In the genomic region with DNA sequence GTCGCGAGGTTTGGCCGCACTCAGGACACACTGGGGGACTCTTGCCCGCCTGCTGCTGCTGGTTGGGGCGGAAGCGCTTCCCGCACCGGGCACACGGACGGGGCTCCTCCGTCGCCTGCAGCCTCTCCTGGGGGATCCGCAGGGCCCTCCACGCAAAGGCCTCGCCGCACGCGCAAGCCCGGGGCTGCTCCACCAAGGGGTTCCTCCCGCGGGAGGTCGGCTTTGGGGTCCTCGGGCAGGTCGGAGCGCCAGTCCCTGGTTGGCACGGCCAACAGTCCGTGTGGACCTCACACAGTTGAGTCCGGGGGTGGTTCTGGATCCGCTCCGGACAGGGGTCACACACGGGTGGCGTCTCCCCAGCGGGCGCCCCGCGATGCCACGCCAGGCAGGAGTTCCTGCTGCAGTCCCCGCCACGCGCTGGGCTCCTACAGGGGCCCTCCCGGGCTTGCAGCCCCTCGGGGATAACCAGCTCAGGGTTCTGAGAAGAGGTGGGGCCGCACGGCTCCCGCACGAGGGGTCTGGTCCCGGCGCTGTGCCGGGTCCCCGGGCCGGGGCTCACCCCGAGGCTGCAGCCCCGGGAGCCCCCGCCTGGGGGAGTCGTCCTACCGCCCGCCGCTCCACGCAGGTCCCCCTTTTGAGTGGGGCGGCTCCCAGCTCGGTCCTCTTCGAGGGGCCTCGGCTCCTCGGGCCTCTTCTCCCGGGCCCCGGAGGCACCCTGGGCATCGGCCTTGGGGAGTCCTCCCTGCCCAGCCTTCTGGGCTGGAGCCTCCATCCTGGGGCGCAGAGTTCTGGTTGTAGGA, we compare ENCODE assay signal across 24 cellular contexts. TPM values are rescaled to one million over a fixed set of nuclear protein-coding genes. Genes with fewer than 3 reads are reported as not detected.
DNase-seq lines count a peak whose midpoint lies in the region; ATAC-seq and TF ChIP-seq lines count a peak whose summit lies in the region.
"Had no signal": no experiment of that assay in that cellular context is flagged by ENCODE, and none has a peak within 500 bp of the region (broad histone marks: within the 10 kb centered on the region; RNA-seq: fewer than 3 reads in every experiment).

No MANE protein-coding gene starts in this region.

- H3K4me1 ChIP-seq in SK-N-SH (ENCODE audit: control insufficient read depth in 1 of 2, insufficient read depth in 2 of 2, low read depth in 1 of 2, low read length in 1 of 2): no peaks in the 10 kb centered on the region
- H3K4me1 ChIP-seq: BE2C had no signal

- CTCF ChIA-PET in SK-N-SH (lab: Yijun Ruan, JAX): no interaction called here

- no peaks in the 10 kb centered on the region for H3K27me3 ChIP-seq in SK-N-SH (ENCODE audit: insufficient read depth)
- H3K27me3 ChIP-seq: BE2C, MG63 had no signal

- TF ChIP-seq EP300 in SK-N-SH (IDR thresholded peaks at IDR 0.05; ENCODE audit: borderline replicate concordance in 1 of 2, low read depth in 1 of 2, low read length in 1 of 2): no peak

- no peak for TF ChIP-seq RAD21 in SK-N-SH (IDR thresholded peaks at IDR 0.05; ENCODE audit: low read length)

- TF ChIP-seq CTCF in SK-N-SH (IDR thresholded peaks at IDR 0.05) (no peak), osteocyte (IDR thresholded peaks at IDR 0.05) (no peak)

- H3K9me3 Mint-ChIP-seq in stimulated activated naive CD8-positive, alpha-beta T cell treated with anti-CD3 and anti-CD28 coated beads, Interleukin-15, amount 100 ng/mL, for 72 hours: no peaks in the 10 kb centered on the region
- H3K9me3 Mint-ChIP-seq in osteocyte (ENCODE audit: unreplicated experiment): no peaks in the 10 kb centered on the region
- H3K9me3 Mint-ChIP-seq: CD8-positive, alpha-beta memory T cell had no signal

- no peaks in the 10 kb centered on the region for H3K4me1 Mint-ChIP-seq in stimulated activated naive CD8-positive, alpha-beta T cell treated with anti-CD3 and anti-CD28 coated beads, Interleukin-15, amount 100 ng/mL, for 72 hours
- H3K4me1 Mint-ChIP-seq in osteocyte (ENCODE audit: unreplicated experiment): no peaks in the 10 kb centered on the region
- H3K4me1 Mint-ChIP-seq: CD8-positive, alpha-beta memory T cell had no signal

- H3K4me2 ChIP-seq in SK-N-SH: no peak overlapping the region
- H3K4me2 ChIP-seq: PC-9 had no signal

- DNase-seq in SK-N-SH (peak; percentile 27), osteocyte (ENCODE audit: extremely low spot score, unreplicated experiment) (peak; percentile 78), NCI-H2081 treated with DMSO at 0.1 percent for 48 hours (lab: John Stamatoyannopoulos, UW) (no peak), NCI-H1694 (lab: John Stamatoyannopoulos, UW) (no peak), activated gamma-delta T cell treated with Interleukin-2 at 50 U/mL for 16 hours (no peak)
- no peak for DNase-seq in stimulated activated naive CD8-positive, alpha-beta T cell treated with anti-CD3 and anti-CD28 coated beads, Interleukin-15, amount 100 ng/mL, for 72 hours
- no peak for DNase-seq in stimulated activated naive CD8-positive, alpha-beta T cell treated with anti-CD3 and anti-CD28 coated beads, Interleukin-15, Interleukin-2, amounts not matched to agents 100 U/mL and 50 U/mL, for 24 hours
- DNase-seq: ACHN; BE2C; CD8-positive, alpha-beta memory T cell; DMS153; DND-41; KG1; MG63; NCI-H2029 treated with DMSO at 0.1 percent for 48 hours; NCI-H2227 treated with DMSO at 0.1 percent for 48 hours; NCI-H526 treated with DMSO at 0.1 percent for 48 hours; PC-9; SHP77 treated with DMSO at 0.1 percent for 48 hours had no signal

- H3K36me3 ChIP-seq in SK-N-SH (replicated peaks in 1 of 2; ENCODE audit: control insufficient read depth in 1 of 2, insufficient read depth in 2 of 2, low read length in 1 of 2): no peaks in the 10 kb centered on the region
- H3K36me3 ChIP-seq: BE2C, MG63 had no signal

- H3K4me3 ChIP-seq in SK-N-SH (ENCODE audit: low read depth in 2 of 2, low read length in 1 of 2): no peak overlapping the region
- H3K4me3 ChIP-seq: MG63, PC-9 had no signal

- H3K9me2 ChIP-seq in SK-N-SH: no peaks in the 10 kb centered on the region

- H3K9me3 ChIP-seq in SK-N-SH: no peaks in the 10 kb centered on the region
- H3K9me3 ChIP-seq: BE2C, MG63 had no signal

- ATAC-seq in SK-N-SH treated with all-trans-retinoic acid at 6 μM for 48 hours: no peak
- ATAC-seq in stimulated activated naive CD8-positive, alpha-beta T cell treated with anti-CD3 and anti-CD28 coated beads, Interleukin-15, amount 100 ng/mL, for 72 hours: peak; percentile 63
- no peak for ATAC-seq in stimulated activated naive CD8-positive, alpha-beta T cell treated with anti-CD3 and anti-CD28 coated beads, Interleukin-15, Interleukin-2, amounts not matched to agents 100 U/mL and 50 U/mL, for 24 hours

- no peaks in the 10 kb centered on the region for H4K20me1 ChIP-seq in SK-N-SH (ENCODE audit: insufficient read depth)

- peaks cover 2% of the 10 kb centered on the region for H3K36me3 Mint-ChIP-seq in osteocyte (ENCODE audit: unreplicated experiment)
- H3K36me3 Mint-ChIP-seq: CD14-positive monocyte; CD8-positive, alpha-beta memory T cell had no signal

- H3F3A ChIP-seq in SK-N-SH (replicated peaks; ENCODE audit: insufficient read depth): peaks cover 6% of the 10 kb centered on the region

- 96% methylated on average over 17 of the region's 68 CpGs for WGBS in SK-N-SH (ENCODE audit: low lambda C conversion rate)

- H3K79me2 ChIP-seq in SK-N-SH (ENCODE audit: insufficient read depth): no peaks in the 10 kb centered on the region

- no peak overlapping the region for H3K27ac Mint-ChIP-seq in stimulated activated naive CD8-positive, alpha-beta T cell treated with anti-CD3 and anti-CD28 coated beads, Interleukin-15, amount 100 ng/mL, for 72 hours
- H3K27ac Mint-ChIP-seq in osteocyte (ENCODE audit: unreplicated experiment): no peak overlapping the region
- H3K27ac Mint-ChIP-seq: CD14-positive monocyte; CD8-positive, alpha-beta memory T cell had no signal

- H3K4me3 Mint-ChIP-seq in stimulated activated naive CD8-positive, alpha-beta T cell treated with anti-CD3 and anti-CD28 coated beads, Interleukin-15, amount 100 ng/mL, for 72 hours: no peak overlapping the region
- H3K4me3 Mint-ChIP-seq in osteocyte (ENCODE audit: unreplicated experiment): no peak overlapping the region
- H3K4me3 Mint-ChIP-seq: CD14-positive monocyte; CD8-positive, alpha-beta memory T cell had no signal

- POLR2A ChIA-PET in SK-N-SH (lab: Yijun Ruan, JAX): interaction anchor here (0.7 to 1.2 kb wide), 2 partner anchors 9 to 16 kb away, joined by 3 read pairs; no protein-coding TSS in a partner anchor

- H3K27me3 Mint-ChIP-seq in stimulated activated naive CD8-positive, alpha-beta T cell treated with anti-CD3 and anti-CD28 coated beads, Interleukin-15, amount 100 ng/mL, for 72 hours: no peaks in the 10 kb centered on the region
- no peaks in the 10 kb centered on the region for H3K27me3 Mint-ChIP-seq in osteocyte (ENCODE audit: unreplicated experiment)
- H3K27me3 Mint-ChIP-seq: CD8-positive, alpha-beta memory T cell had no signal

- H3K9ac ChIP-seq in SK-N-SH: no peak overlapping the region

- no peak overlapping the region for H3K27ac ChIP-seq in SK-N-SH (ENCODE audit: low read depth in 2 of 2, low read length in 1 of 2)
- H3K27ac ChIP-seq: 22Rv1, PC-9 had no signal

- H2AFZ ChIP-seq in SK-N-SH (ENCODE audit: low read depth): no peak overlapping the region
- H2AFZ ChIP-seq: PC-9 had no signal

TF ChIP-seq in SK-N-SH, 30 proteins besides CTCF, POLR2A, EP300 and RAD21 (continues in another document):
- TF ChIP-seq USF1 (IDR thresholded peaks at IDR 0.05; ENCODE audit: borderline replicate concordance, low read depth) (no peak), MEF2A (IDR thresholded peaks at IDR 0.05; ENCODE audit: borderline replicate concordance, low read depth) (no peak), FOSL2 (IDR thresholded peaks at IDR 0.05; ENCODE audit: borderline replicate concordance, low read depth) (no peak)

TF ChIP-seq in SK-N-SH treated with all-trans-retinoic acid at 6 μM for 48 hours, 23 proteins besides CTCF, POLR2A, EP300 and RAD21 (continues in another document):
- TF ChIP-seq BACH2 (CRISPR knock-in tag; IDR thresholded peaks at IDR 0.05; ENCODE audit: borderline replicate concordance) (no peak), ZNF70 (CRISPR knock-in tag; IDR thresholded peaks at IDR 0.05) (no peak)

RNA-seq across cellular contexts. Expression of gene ZNF497, which starts 6.2 kb away (rescaled TPM):
- polyA plus RNA-seq in SK-N-SH (2012; rRNA removed): 1.0 and 1.1 TPM in 2 replicates
- 0.30 and 0.45 TPM in 2 replicates for polyA plus RNA-seq in SK-N-SH (2012; cell fraction: cytosol; rRNA removed)
- 8.1 and 13.1 TPM in 2 replicates for polyA plus RNA-seq in SK-N-SH (2012; cell fraction: nucleus; rRNA removed)
- total RNA-seq in osteocyte: 1.4 and 2.7 TPM in 2 replicates

RNA-seq across cellular contexts. Expression of gene ZNF837, which starts 12.1 kb away (rescaled TPM):
- 1.2 and 1.6 TPM in 2 replicates for polyA plus RNA-seq in SK-N-SH (2012; rRNA removed)
- polyA plus RNA-seq in SK-N-SH (2012; cell fraction: cytosol; rRNA removed): 0.58 and 1.1 TPM in 2 replicates
- 2.2 and 3.3 TPM in 2 replicates for polyA plus RNA-seq in SK-N-SH (2012; cell fraction: nucleus; rRNA removed)
- 2.5 and 3.0 TPM in 2 replicates for total RNA-seq in osteocyte

RNA-seq across cellular contexts. Expression of gene A1BG, which starts 15.5 kb away (rescaled TPM):
- polyA plus RNA-seq in SK-N-SH (2012; rRNA removed): 61.4 and 62.6 TPM in 2 replicates
- 39.1 and 61.2 TPM in 2 replicates for polyA plus RNA-seq in SK-N-SH (2012; cell fraction: cytosol; rRNA removed)
- polyA plus RNA-seq in SK-N-SH (2012; cell fraction: nucleus; rRNA removed): 23.3 and 58.0 TPM in 2 replicates
- 39.8 and 40.0 TPM in 2 replicates for total RNA-seq in osteocyte

RNA-seq across cellular contexts. Expression of gene RPS5, which starts 18.3 kb away (rescaled TPM):
- 3,905 and 4,334 TPM in 2 replicates for polyA plus RNA-seq in SK-N-SH (2012; rRNA removed)
- polyA plus RNA-seq in SK-N-SH (2012; cell fraction: cytosol; rRNA removed): 2,353 and 3,574 TPM in 2 replicates
- polyA plus RNA-seq in SK-N-SH (2012; cell fraction: nucleus; rRNA removed): 1,227 and 1,326 TPM in 2 replicates
- total RNA-seq in osteocyte: 933 and 942 TPM in 2 replicates

RNA-seq across cellular contexts. Expression of gene RNF225, which starts 26.7 kb away (rescaled TPM):
- polyA plus RNA-seq in SK-N-SH (2012; rRNA removed): 0.13 TPM in 1 of 2 replicates, not detected in the other
- polyA plus RNA-seq in SK-N-SH (2012; cell fraction: cytosol; rRNA removed): not detected in 2 replicates
- polyA plus RNA-seq in SK-N-SH (2012; cell fraction: nucleus; rRNA removed): 0.09 TPM in 1 of 2 replicates, not detected in the other
- not detected in 2 replicates for total RNA-seq in osteocyte
- total RNA-seq: NCI-H460, RPMI7951 had no signal
- polyA plus RNA-seq: CD14-positive monocyte; CD8-positive, alpha-beta memory T cell had no signal

Comparison
In these comparisons a context has a peak if more than half of its experiments do, and no peak if none do; other contexts are left out.
1. DNase-seq: peak in SK-N-SH (single experiment) and osteocyte (single experiment); none in stimulated activated naive CD8-positive, alpha-beta T cell treated with anti-CD3 and anti-CD28 coated beads, Interleukin-15, amount 100 ng/mL, for 72 hours (0 of 2), stimulated activated naive CD8-positive, alpha-beta T cell treated with anti-CD3 and anti-CD28 coated beads, Interleukin-15, Interleukin-2, amounts not matched to agents 100 U/mL and 50 U/mL, for 24 hours (single experiment), NCI-H2081 treated with DMSO at 0.1 percent for 48 hours (single experiment), NCI-H1694 (single experiment) and activated gamma-delta T cell treated with Interleukin-2 at 50 U/mL for 16 hours (single experiment).